Comparison of ENCODE assay signal across 1 cellular context in the genomic region with DNA sequence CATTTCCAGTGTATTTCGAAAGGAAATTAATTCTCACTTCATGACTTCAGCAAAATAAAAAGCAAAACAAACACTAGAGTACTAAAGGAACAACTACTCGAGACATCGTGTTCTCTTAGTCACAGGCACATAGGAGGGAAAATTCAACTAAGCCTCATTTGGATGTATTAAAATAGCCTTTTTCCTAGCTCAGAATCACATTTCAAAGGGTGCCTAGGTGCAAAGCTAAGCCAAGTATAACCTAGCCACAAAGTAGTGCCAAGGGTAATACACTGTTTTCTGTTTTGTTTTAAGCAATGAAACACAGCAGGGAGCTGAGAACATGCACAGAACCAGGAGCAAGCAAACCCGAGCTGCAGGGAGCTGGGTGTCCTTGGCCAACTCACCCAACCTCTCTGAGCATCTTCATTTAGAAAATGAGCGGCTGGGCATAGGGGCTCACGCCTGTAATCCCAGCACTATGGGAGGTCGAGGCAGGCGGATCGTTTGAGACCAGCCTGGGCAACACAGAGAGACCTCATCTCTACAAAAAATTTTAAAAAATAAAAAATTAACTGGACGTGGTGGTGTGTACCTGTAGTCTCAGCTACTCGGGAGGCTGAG.
TF ChIP-seq lines count a peak whose summit lies in the region.

No MANE protein-coding gene starts in this region.

TF ChIP-seq in H1, 55 proteins besides CTCF, POLR2A, EP300 and RAD21:
- no peak for TF ChIP-seq POU5F1 (IDR thresholded peaks at IDR 0.05; ENCODE audit: low read depth, low read length)
- no peak for TF ChIP-seq SIN3A (conservative IDR thresholded peaks at IDR 0.05 in 1 of 2, IDR thresholded peaks at IDR 0.05 in 1 of 2; ENCODE audit: low read depth in 1 of 2, low read length in 2 of 2)
- no peak for TF ChIP-seq TBP (IDR thresholded peaks at IDR 0.05; ENCODE audit: low read depth, low read length)
TF ChIP-seq in H1: peak in this region for 0.
